12 cellular contexts compared by ENCODE assay signal in genomic region chr1:246794261-246795093, GRCh38.
DNase-seq lines count a peak whose midpoint lies in the region; ATAC-seq, FAIRE-seq and TF ChIP-seq lines count a peak whose summit lies in the region.
"Had no signal": no experiment of that assay in that cellular context is flagged by ENCODE, and none has a peak within 500 bp of the region (broad histone marks: within the 10 kb centered on the region; RNA-seq: fewer than 3 reads in every experiment).

No MANE protein-coding gene starts in this region.

- SMC1A ChIA-PET in GM12878 (lab: Charles Lee; ENCODE audit: uncharacterized antibody, unreplicated experiment), result no interaction called here

- H3K27ac ChIP-seq in HUES6 (ENCODE audit: low read depth, low read length) (no peak overlapping the region), GM12878 (ENCODE audit: control insufficient read depth, insufficient read depth) (no peak overlapping the region), left lung (no peak overlapping the region)
- no peak overlapping the region for H3K27ac ChIP-seq in effector memory CD4-positive, alpha-beta T cell (ENCODE audit: insufficient read depth, low read length, poor library complexity, severe bottlenecking)

- RAD21 ChIA-PET in GM12878 (lab: Charles Lee; ENCODE audit: unreplicated experiment), result no interaction called here

- H3K4me2 ChIP-seq in GM12878 (ENCODE audit: control insufficient read depth, insufficient read depth), result no peak overlapping the region

- H3K27ac Mint-ChIP-seq in stimulated activated naive B cell treated with anti-CD40 and anti-IgM and Interleukin-4, amounts not matched to agents 10 μg/mL and 1 μg/mL and 100 μg/mL, for 72 hours, result no peak overlapping the region
- H3K27ac Mint-ChIP-seq in endothelial cell (ENCODE audit: unreplicated experiment), result no peak overlapping the region
- H3K27ac Mint-ChIP-seq: nephron had no signal

- no peak for TF ChIP-seq POLR2A in GM12878 (IDR thresholded peaks at IDR 0.05; ENCODE audit: low read depth, low read length)

- H3K4me3 ChIP-seq in HUES6 (ENCODE audit: low read depth, low read length), result peak overlapping the region; percentile 37; the same call in 1 of the 2 replicates
- no peak overlapping the region for H3K4me3 ChIP-seq in GM12878
- H3K4me3 ChIP-seq in left lung, result no peak overlapping the region
- no peak overlapping the region for H3K4me3 ChIP-seq in effector memory CD4-positive, alpha-beta T cell (ENCODE audit: insufficient read depth, low read depth, low read length, poor library complexity, severe bottlenecking)

- H3K27me3 ChIP-seq in HUES6 (ENCODE audit: control insufficient read depth, insufficient read depth, low read length) (peaks cover 9% of the 10 kb centered on the region; the same call in 1 of the 2 replicates), GM12878 (replicated peaks in 1 of 2; ENCODE audit: control insufficient read depth in 2 of 2, insufficient read depth in 2 of 2, low read length in 1 of 2) (no peaks in the 10 kb centered on the region), left lung (peaks cover 0 to 21% of the 10 kb centered on the region in 2 donors)
- peaks cover 4% of the 10 kb centered on the region for H3K27me3 ChIP-seq in effector memory CD4-positive, alpha-beta T cell (replicated peaks; ENCODE audit: control insufficient read depth, insufficient read depth, low read length, poor library complexity, severe bottlenecking)

- H3K9me3 ChIP-seq in HUES6 (ENCODE audit: control insufficient read depth, insufficient read depth, low read depth, low read length) (no peaks in the 10 kb centered on the region), GM12878 (replicated peaks; ENCODE audit: control insufficient read depth, insufficient read depth, low read length) (no peaks in the 10 kb centered on the region), left lung (no peaks in the 10 kb centered on the region)
- H3K9me3 ChIP-seq in effector memory CD4-positive, alpha-beta T cell (ENCODE audit: control insufficient read depth, low read length), result no peaks in the 10 kb centered on the region

- H3K36me3 ChIP-seq in HUES6 (ENCODE audit: control insufficient read depth, insufficient read depth, low read length) (no peaks in the 10 kb centered on the region), GM12878 (ENCODE audit: control insufficient read depth in 2 of 2, insufficient read depth in 2 of 2, low read length in 1 of 2) (no peaks in the 10 kb centered on the region), left lung (no peaks in the 10 kb centered on the region)
- no peaks in the 10 kb centered on the region for H3K36me3 ChIP-seq in effector memory CD4-positive, alpha-beta T cell (ENCODE audit: control insufficient read depth, insufficient read depth, low read length)

- TF ChIP-seq CTCF in GM12878 (IDR thresholded peaks at IDR 0.05 in 2 of 3, conservative IDR thresholded peaks at IDR 0.05 in 1 of 3; ENCODE audit: control insufficient read depth in 2 of 3, extremely low read depth in 1 of 3, insufficient read depth in 1 of 3, low read depth in 3 of 3, low read length in 3 of 3) (no peak), left lung (IDR thresholded peaks at IDR 0.05) (no peak), endothelial cell (IDR thresholded peaks at IDR 0.05; ENCODE audit: unreplicated experiment) (no peak)

- CTCF ChIA-PET in GM12878 (lab: Yijun Ruan, JAX), result no interaction called here

- no peak overlapping the region for H2AFZ ChIP-seq in GM12878 (ENCODE audit: control insufficient read depth, low read depth, low read length)

- no peaks in the 10 kb centered on the region for H4K20me1 ChIP-seq in GM12878 (ENCODE audit: control insufficient read depth, insufficient read depth)

- H3K9me3 Mint-ChIP-seq in stimulated activated naive B cell treated with anti-CD40 and anti-IgM and Interleukin-4, amounts not matched to agents 10 μg/mL and 1 μg/mL and 100 μg/mL, for 72 hours, result no peaks in the 10 kb centered on the region
- no peaks in the 10 kb centered on the region for H3K9me3 Mint-ChIP-seq in endothelial cell (ENCODE audit: unreplicated experiment)
- H3K9me3 Mint-ChIP-seq: nephron had no signal

- no peaks in the 10 kb centered on the region for H3K4me1 Mint-ChIP-seq in stimulated activated naive B cell treated with anti-CD40 and anti-IgM and Interleukin-4, amounts not matched to agents 10 μg/mL and 1 μg/mL and 100 μg/mL, for 72 hours
- H3K4me1 Mint-ChIP-seq in endothelial cell (ENCODE audit: unreplicated experiment), result peaks cover 6% of the 10 kb centered on the region

- TF ChIP-seq EP300 in GM12878 (IDR thresholded peaks at IDR 0.05; ENCODE audit: borderline replicate concordance in 1 of 2, control insufficient read depth in 1 of 2, low read depth in 2 of 2, low read length in 2 of 2), result no peak

- H3K9ac ChIP-seq in HUES6 (ENCODE audit: low read length), result peak overlapping the region; percentile 22
- H3K9ac ChIP-seq in GM12878 (ENCODE audit: control insufficient read depth, insufficient read depth, low read length), result no peak overlapping the region

- H3K4me1 ChIP-seq in HUES6 (ENCODE audit: control insufficient read depth, insufficient read depth, low read length), result peaks cover 48% of the 10 kb centered on the region
- H3K4me1 ChIP-seq in GM12878 (ENCODE audit: control insufficient read depth, insufficient read depth, low read length), result no peaks in the 10 kb centered on the region
- H3K4me1 ChIP-seq in left lung, result peaks cover 0 to 10% of the 10 kb centered on the region in 2 donors
- no peaks in the 10 kb centered on the region for H3K4me1 ChIP-seq in effector memory CD4-positive, alpha-beta T cell (ENCODE audit: control insufficient read depth, insufficient read depth, low read length, poor library complexity, severe bottlenecking)

- no peaks in the 10 kb centered on the region for H3K79me2 ChIP-seq in GM12878 (ENCODE audit: control insufficient read depth, insufficient read depth, low read length)

- no TSS peak for BruUV-seq in GM12878 (replicated peaks; lab: Mats Ljungman, UMichigan)

- in situ Hi-C loops in GM12878 (cut with MboI), result no loop called here

- intact Hi-C loops in GM12878 (cut with micrococcal nuclease; ENCODE audit: unreplicated experiment), result no loop called here
- intact Hi-C loops in left lung (cut with DNase I), result no loop called here

- H3K36me3 Mint-ChIP-seq in stimulated activated naive B cell treated with anti-CD40 and anti-IgM and Interleukin-4, amounts not matched to agents 10 μg/mL and 1 μg/mL and 100 μg/mL, for 72 hours, result no peaks in the 10 kb centered on the region
- H3K36me3 Mint-ChIP-seq in endothelial cell (ENCODE audit: low read depth, unreplicated experiment), result no peaks in the 10 kb centered on the region

- ATAC-seq in GM12878 (peak; percentile 28; the same call in 2 of the 3 replicates), left lung (peak; percentile 50)
- no peak for ATAC-seq in stimulated activated naive B cell treated with anti-CD40 and anti-IgM and Interleukin-4, amounts not matched to agents 10 μg/mL and 1 μg/mL and 100 μg/mL, for 72 hours (replicated peaks)

- peak; percentile 21 for DNase-seq in DMS153 (lab: John Stamatoyannopoulos, UW)
- DNase-seq in GM12878 (ENCODE audit: low read depth, low spot score), result no peak
- no peak for DNase-seq in left lung
- DNase-seq in effector memory CD4-positive, alpha-beta T cell, result no peak
- DNase-seq in activated CD4-positive, alpha-beta T cell treated with anti-CD3 and anti-CD28 coated beads, Interleukin-2, amount 50 U/mL, for 4 hours, result no peak
- DNase-seq in stimulated activated naive B cell treated with anti-CD40 and anti-IgM and Interleukin-4, amounts not matched to agents 10 μg/mL and 1 μg/mL and 100 μg/mL, for 72 hours, result no peak
- DNase-seq in endothelial cell (ENCODE audit: low spot score), result no peak
- DNase-seq: activated CD8-positive, alpha-beta memory T cell treated with anti-CD3 and anti-CD28 coated beads for 24 hours; GF-D8; stimulated activated CD4-positive, alpha-beta T cell treated with anti-CD3 and anti-CD28 coated beads, Interleukin-4, amount 100 ng/mL, for 1 hour had no signal

- POLR2A ChIA-PET in GM12878 (lab: Charles Lee), result no interaction called here

- no peak overlapping the region for H3K4me3 Mint-ChIP-seq in stimulated activated naive B cell treated with anti-CD40 and anti-IgM and Interleukin-4, amounts not matched to agents 10 μg/mL and 1 μg/mL and 100 μg/mL, for 72 hours
- H3K4me3 Mint-ChIP-seq in endothelial cell (ENCODE audit: unreplicated experiment), result no peak overlapping the region
- H3K4me3 Mint-ChIP-seq: nephron had no signal

- TF ChIP-seq RAD21 in GM12878 (IDR thresholded peaks at IDR 0.05; ENCODE audit: insufficient read depth, low read depth, low read length), result no peak

- no peak for FAIRE-seq in GM12878 (lab: Jason Lieb, UNC)

- H3K27me3 Mint-ChIP-seq in stimulated activated naive B cell treated with anti-CD40 and anti-IgM and Interleukin-4, amounts not matched to agents 10 μg/mL and 1 μg/mL and 100 μg/mL, for 72 hours, result peaks cover 16 to 20% of the 10 kb centered on the region in 2 donors
- H3K27me3 Mint-ChIP-seq in endothelial cell (ENCODE audit: unreplicated experiment), result peaks cover 21% of the 10 kb centered on the region

- WGBS in GM12878 (ENCODE audit: insufficient coverage, insufficient replicate concordance, low lambda C conversion rate, missing lambda C conversion rate), result 60% methylated on average over 18 of the region's 18 CpGs

TF ChIP-seq in GM12878, 131 proteins besides CTCF, POLR2A, EP300 and RAD21 (continues in another document):
- TF ChIP-seq, protein P1, sequence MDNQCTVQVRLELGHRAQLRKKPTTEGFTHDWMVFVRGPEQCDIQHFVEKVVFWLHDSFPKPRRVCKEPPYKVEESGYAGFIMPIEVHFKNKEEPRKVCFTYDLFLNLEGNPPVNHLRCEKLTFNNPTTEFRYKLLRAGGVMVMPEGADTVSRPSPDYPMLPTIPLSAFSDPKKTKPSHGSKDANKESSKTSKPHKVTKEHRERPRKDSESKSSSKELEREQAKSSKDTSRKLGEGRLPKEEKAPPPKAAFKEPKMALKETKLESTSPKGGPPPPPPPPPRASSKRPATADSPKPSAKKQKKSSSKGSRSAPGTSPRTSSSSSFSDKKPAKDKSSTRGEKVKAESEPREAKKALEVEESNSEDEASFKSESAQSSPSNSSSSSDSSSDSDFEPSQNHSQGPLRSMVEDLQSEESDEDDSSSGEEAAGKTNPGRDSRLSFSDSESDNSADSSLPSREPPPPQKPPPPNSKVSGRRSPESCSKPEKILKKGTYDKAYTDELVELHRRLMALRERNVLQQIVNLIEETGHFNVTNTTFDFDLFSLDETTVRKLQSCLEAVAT (IDR thresholded peaks at IDR 0.05), result no peak
- TF ChIP-seq TBL1XR1 (IDR thresholded peaks at IDR 0.05; ENCODE audit: low read depth, low read length) (no peak), RFX5 (IDR thresholded peaks at IDR 0.05; ENCODE audit: low read depth, low read length) (no peak), RUNX3 (IDR thresholded peaks at IDR 0.05; ENCODE audit: low read length) (no peak), ZNF217 (IDR thresholded peaks at IDR 0.05) (no peak), NRF1 (conservative IDR thresholded peaks at IDR 0.05; ENCODE audit: low read depth, low read length) (no peak)
- TF ChIP-seq, protein P2, sequence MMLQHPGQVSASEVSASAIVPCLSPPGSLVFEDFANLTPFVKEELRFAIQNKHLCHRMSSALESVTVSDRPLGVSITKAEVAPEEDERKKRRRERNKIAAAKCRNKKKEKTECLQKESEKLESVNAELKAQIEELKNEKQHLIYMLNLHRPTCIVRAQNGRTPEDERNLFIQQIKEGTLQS (IDR thresholded peaks at IDR 0.05; ENCODE audit: borderline replicate concordance, extremely low read depth, low read depth, low read length), result no peak

Comparison
In these comparisons a context has a peak if more than half of its experiments do, and no peak if none do; other contexts are left out.
1. ATAC-seq: peak in GM12878 (single experiment) and left lung (single experiment); none in stimulated activated naive B cell treated with anti-CD40 and anti-IgM and Interleukin-4, amounts not matched to agents 10 μg/mL and 1 μg/mL and 100 μg/mL, for 72 hours (0 of 2).